ENCODE assay signal across 10 cellular contexts in the genomic region with DNA sequence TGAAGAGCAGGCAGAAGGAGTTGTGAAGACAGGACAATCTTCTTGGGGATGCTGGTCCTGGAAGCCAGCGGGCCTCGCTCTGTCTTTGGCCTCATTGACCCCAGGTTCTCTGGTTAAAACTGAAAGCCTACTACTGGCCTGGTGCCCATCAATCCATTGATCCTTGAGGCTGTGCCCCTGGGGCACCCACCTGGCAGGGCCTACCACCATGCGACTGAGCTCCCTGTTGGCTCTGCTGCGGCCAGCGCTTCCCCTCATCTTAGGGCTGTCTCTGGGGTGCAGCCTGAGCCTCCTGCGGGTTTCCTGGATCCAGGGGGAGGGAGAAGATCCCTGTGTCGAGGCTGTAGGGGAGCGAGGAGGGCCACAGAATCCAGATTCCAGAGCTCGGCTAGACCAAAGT. TPM values are rescaled to one million over a fixed set of nuclear protein-coding genes. Genes with fewer than 3 reads are reported as not detected.
DNase-seq lines count a peak whose midpoint lies in the region; ATAC-seq and TF ChIP-seq lines count a peak whose summit lies in the region.
"Had no signal": no experiment of that assay in that cellular context is flagged by ENCODE, and none has a peak within 500 bp of the region (broad histone marks: within the 10 kb centered on the region; RNA-seq: fewer than 3 reads in every experiment).

No MANE protein-coding gene starts in this region.

- H3K36me3 Mint-ChIP-seq in memory B cell = peaks cover 7% of the 10 kb centered on the region

- H3K4me3 ChIP-seq in heart right ventricle (peak overlapping the region in 7 of 10 donors; percentile 88 to 99 (median 98)), astrocyte of the cerebellum (ENCODE audit: low read depth, low read length) (peak overlapping the region; percentile 97), upper lobe of right lung (peak overlapping the region; percentile 88)

- H3K9me3 Mint-ChIP-seq in memory B cell = no peaks in the 10 kb centered on the region

- peaks cover 0 to 48% (median 32%) of the 10 kb centered on the region in 9 donors for H3K36me3 ChIP-seq in heart right ventricle
- peaks cover 39% of the 10 kb centered on the region for H3K36me3 ChIP-seq in upper lobe of right lung

- ATAC-seq in heart right ventricle (no peak), left cardiac atrium (no peak), memory B cell (ENCODE audit: low read depth) (no peak), upper lobe of right lung (no peak)

- H3K4me3 Mint-ChIP-seq in memory B cell = peak overlapping the region; percentile 99

- DNase-seq in heart right ventricle (no peak), left cardiac atrium (no peak), astrocyte of the cerebellum (ENCODE audit: low read depth) (no peak), memory B cell (ENCODE audit: low spot score in 2 of 2) (no peak), upper lobe of right lung (no peak), GM13976 (ENCODE audit: low spot score) (no peak), NOMO-1 treated with DMSO at 0.1 percent for 48 hours (lab: John Stamatoyannopoulos, UW; ENCODE audit: unreplicated experiment) (no peak)
- DNase-seq in stimulated activated naive CD4-positive, alpha-beta T cell (lab: John Stamatoyannopoulos, UW) = no peak
- DNase-seq: cerebellar nuclear complex had no signal

- H3K27ac ChIP-seq in heart right ventricle (peak overlapping the region in 5 of 10 donors; percentile 89 to 94 (median 91)), upper lobe of right lung (peak overlapping the region; percentile 87)

- peaks cover 23% of the 10 kb centered on the region for H3K4me1 Mint-ChIP-seq in memory B cell

- H3K4me1 ChIP-seq in heart right ventricle (peaks cover 12 to 35% (median 20%) of the 10 kb centered on the region in 9 donors), upper lobe of right lung (peaks cover 18% of the 10 kb centered on the region)

- H3K9me3 ChIP-seq in heart right ventricle (no peaks in the 10 kb centered on the region), upper lobe of right lung (no peaks in the 10 kb centered on the region)

- H3K27me3 ChIP-seq in heart right ventricle (no peaks in the 10 kb centered on the region), upper lobe of right lung (no peaks in the 10 kb centered on the region)

- H3K27ac Mint-ChIP-seq in memory B cell = peak overlapping the region; percentile 95

- no peak for TF ChIP-seq CTCF in heart right ventricle (IDR thresholded peaks at IDR 0.05)
- TF ChIP-seq CTCF in astrocyte of the cerebellum (IDR thresholded peaks at IDR 0.05; ENCODE audit: low read depth, low read length, missing control alignments) = no peak
- no peak for TF ChIP-seq CTCF in upper lobe of right lung (IDR thresholded peaks at IDR 0.05)
- TF ChIP-seq CTCF in GM13976 (IDR thresholded peaks at IDR 0.05; ENCODE audit: borderline replicate concordance, control extremely low read depth, extremely low read depth, insufficient read depth, missing control alignments) = no peak

- no peaks in the 10 kb centered on the region for H3K27me3 Mint-ChIP-seq in memory B cell

- in situ Hi-C loops in astrocyte of the cerebellum (cut with HindIII; ENCODE audit: low sequenced_read_pairs) = no loop called here
- in situ Hi-C loops in GM13976 (cut with MboI; ENCODE audit: low sequenced_read_pairs, unreplicated experiment) = no loop called here

- intact Hi-C loops in heart right ventricle (cut with DNase I) = no loop called here
- intact Hi-C loops in left cardiac atrium (cut with DNase I) = no loop called here
- intact Hi-C loops in upper lobe of right lung (cut with DNase I) = no loop called here

- 80 to 86% methylated on average over 9 of the region's 9 CpGs for WGBS in heart right ventricle, 2 donors

RNA-seq across cellular contexts. Expression of gene CHPF2, which starts 1.5 kb away (rescaled TPM):
- total RNA-seq in heart right ventricle (10 to 100 TPM; 12.1 to 22.4 (median 17.4) TPM), left cardiac atrium (10 to 100 TPM; 15.0 to 34.5 TPM), upper lobe of right lung (37.2 TPM)
- 10 to 100 TPM; 19.2 to 20.9 TPM for polyA plus RNA-seq in heart right ventricle

RNA-seq across cellular contexts. Expression of gene ABCF2, which starts 6.8 kb away (rescaled TPM):
- total RNA-seq in heart right ventricle (10 to 100 TPM; 25.2 to 33.8 (median 29.5) TPM), left cardiac atrium (10 to 100 TPM; 21.4 to 33.6 TPM), upper lobe of right lung (26.3 TPM)
- 10 to 100 TPM; 13.0 to 35.2 TPM for polyA plus RNA-seq in heart right ventricle

RNA-seq across cellular contexts. Expression of gene SMARCD3, which starts 14.7 kb away (rescaled TPM):
- total RNA-seq in heart right ventricle = 100 to 1,000 TPM in 5 of 10 donors, 10 to 100 TPM in 5; 78.0 to 119 (median 97.6) TPM
- 100 to 1,000 TPM in 1 of 2 donors, 10 to 100 TPM in 1; 77.7 to 175 TPM for polyA plus RNA-seq in heart right ventricle
- total RNA-seq in left cardiac atrium = 100 to 1,000 TPM in 1 of 2 donors, 10 to 100 TPM in 1; 95.5 to 107 TPM
- total RNA-seq in upper lobe of right lung = 61.5 TPM

RNA-seq across cellular contexts. Expression of gene H2BK1, which starts 23.5 kb away (rescaled TPM):
- total RNA-seq in heart right ventricle (not detected), left cardiac atrium (not detected), upper lobe of right lung (not detected)
- polyA plus RNA-seq in heart right ventricle = not detected
- total RNA-seq: RPMI7951 had no signal

RNA-seq across cellular contexts. Expression of gene ASB10, which starts 46.8 kb away (rescaled TPM):
- total RNA-seq in heart right ventricle (10 to 100 TPM; 17.5 to 44.6 (median 29.1) TPM), left cardiac atrium (10 to 100 TPM in 1 of 2 donors, 1 to 10 TPM in 1; 8.2 to 12.8 TPM), upper lobe of right lung (not detected)
- 10 to 100 TPM in 1 of 2 donors, 1 to 10 TPM in 1; 7.2 to 63.4 TPM for polyA plus RNA-seq in heart right ventricle
- total RNA-seq: RPMI7951 had no signal
